Comparison of ENCODE assay signal across 8 cellular contexts in the genomic region with DNA sequence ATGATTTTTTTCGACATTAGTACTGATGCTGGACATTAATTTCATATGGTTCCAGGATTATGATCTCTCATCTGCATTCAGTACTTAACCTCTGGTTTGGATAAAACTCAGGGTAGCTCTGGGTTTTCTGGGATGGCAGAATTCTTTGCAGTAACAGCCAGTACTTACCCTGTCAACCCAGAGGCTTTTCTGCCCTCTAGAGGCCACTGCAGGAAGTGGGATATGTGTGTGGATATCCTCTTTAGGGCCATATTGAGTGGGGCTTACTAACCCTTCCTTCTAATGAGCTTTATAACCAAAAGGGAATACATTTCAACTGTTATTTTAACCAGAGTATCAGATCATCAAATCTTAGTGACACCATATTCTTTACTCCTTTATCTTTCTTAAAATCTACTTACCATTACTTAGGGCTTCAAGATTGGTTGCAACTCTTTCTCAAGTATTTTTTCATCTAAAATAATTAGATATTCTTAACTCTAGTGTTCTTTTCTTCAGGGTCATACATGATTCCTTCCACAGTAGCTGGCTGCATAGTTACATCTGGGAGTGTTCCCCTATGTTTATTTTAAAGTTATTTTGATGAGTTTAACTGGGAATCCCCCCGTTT.
DNase-seq lines count a peak whose midpoint lies in the region; ATAC-seq and TF ChIP-seq lines count a peak whose summit lies in the region.

No MANE protein-coding gene starts in this region.

- no peaks in the 10 kb centered on the region for H3K9me3 ChIP-seq in ascending aorta

- TF ChIP-seq CTCF in ascending aorta (IDR thresholded peaks at IDR 0.05): peak in 1 of 3 experiments; percentile 33

- H3K27me3 ChIP-seq in ascending aorta: no peaks in the 10 kb centered on the region

- no peaks in the 10 kb centered on the region for H3K36me3 ChIP-seq in ascending aorta

- no peak overlapping the region for H3K4me3 ChIP-seq in ascending aorta

- intact Hi-C loops in ascending aorta (cut with DNase I): no loop called here

- no peak overlapping the region for H3K27ac ChIP-seq in ascending aorta

- ATAC-seq in HG02759 (IDR thresholded peaks at IDR 0.05; ENCODE audit: unreplicated experiment): peak; percentile 63
- no peak for ATAC-seq in stimulated activated naive CD8-positive, alpha-beta T cell treated with anti-CD3 and anti-CD28 coated beads, Interleukin-15, Interleukin-2, amounts not matched to agents 100 U/mL and 50 U/mL, for 24 hours

- DNase-seq in DMS53 (lab: John Stamatoyannopoulos, UW): peak; percentile 77
- DNase-seq in NCI-H526 treated with DMSO at 0.1 percent for 48 hours (lab: John Stamatoyannopoulos, UW): peak; percentile 17
- DNase-seq in ecto neural progenitor cell (ENCODE audit: low spot score): peak; percentile 55
- DNase-seq in stimulated activated naive CD8-positive, alpha-beta T cell treated with anti-CD3 and anti-CD28 coated beads, Interleukin-15, Interleukin-2, amounts not matched to agents 100 U/mL and 50 U/mL, for 24 hours: peak; percentile 20
- DNase-seq in mesenteric fat pad (ENCODE audit: low spot score): no peak
- no peak for DNase-seq in ascending aorta (ENCODE audit: low spot score in 2 of 2)
- no peak for DNase-seq in germinal center (ENCODE audit: low spot score)

- H3K4me1 ChIP-seq in ascending aorta: no peaks in the 10 kb centered on the region

Comparison
In these comparisons a context has a peak if more than half of its experiments do, and no peak if none do; other contexts are left out.
1. DNase-seq: peak in DMS53 (single experiment), NCI-H526 treated with DMSO at 0.1 percent for 48 hours (single experiment), ecto neural progenitor cell (single experiment) and stimulated activated naive CD8-positive, alpha-beta T cell treated with anti-CD3 and anti-CD28 coated beads, Interleukin-15, Interleukin-2, amounts not matched to agents 100 U/mL and 50 U/mL, for 24 hours (single experiment); none in mesenteric fat pad (single experiment), ascending aorta (0 of 2) and germinal center (single experiment).